In the genomic region with DNA sequence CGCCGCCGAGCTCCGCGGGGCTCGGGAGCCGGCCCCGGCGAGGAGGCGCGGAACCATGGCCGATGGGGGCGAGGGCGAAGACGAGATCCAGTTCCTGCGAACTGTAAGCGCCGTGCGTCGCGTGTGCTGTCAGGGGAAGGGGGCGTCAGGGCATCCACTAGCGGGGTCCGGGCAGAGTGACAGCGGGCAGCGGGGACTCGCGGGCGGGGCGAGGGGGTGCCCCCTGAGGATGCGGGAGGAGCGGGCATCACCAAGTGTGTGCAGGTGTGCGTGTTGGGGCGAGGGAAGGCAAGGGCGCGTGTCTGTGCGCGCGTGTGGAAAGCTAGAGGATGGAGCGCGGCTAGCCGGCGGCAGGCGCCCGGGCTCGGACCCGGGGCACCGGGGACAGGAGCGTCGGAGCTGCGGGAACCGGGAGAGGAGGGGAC, we compare ENCODE assay signal across 13 cellular contexts. TPM values are rescaled to one million over a fixed set of nuclear protein-coding genes. Genes with fewer than 3 reads are reported as not detected.
DNase-seq lines count a peak whose midpoint lies in the region; ATAC-seq and TF ChIP-seq lines count a peak whose summit lies in the region.
"Had no signal": no experiment of that assay in that cellular context is flagged by ENCODE, and none has a peak within 500 bp of the region (broad histone marks: within the 10 kb centered on the region; RNA-seq: fewer than 3 reads in every experiment).

No MANE protein-coding gene starts in this region.

- H3K27ac Mint-ChIP-seq in osteocyte (ENCODE audit: unreplicated experiment) (no peak overlapping the region), T-cell (no peak overlapping the region)

- H3K9me3 Mint-ChIP-seq in osteocyte (ENCODE audit: unreplicated experiment) (no peaks in the 10 kb centered on the region), T-cell (no peaks in the 10 kb centered on the region)

- CTCF ChIA-PET in T-cell (lab: Charles Lee), result no interaction called here

- peaks cover 0 to 63% (median 27%) of the 10 kb centered on the region in 7 donors for H3K27me3 ChIP-seq in heart right ventricle
- peaks cover 44% of the 10 kb centered on the region for H3K27me3 ChIP-seq in foreskin keratinocyte
- no peaks in the 10 kb centered on the region for H3K27me3 ChIP-seq in aorta (ENCODE audit: control insufficient read depth in 1 of 2, insufficient read depth in 2 of 2, low read length in 1 of 2)
- H3K27me3 ChIP-seq: BLaER1 treated with 17β-estradiol and CSF1 and Interleukin-3, amounts not matched to agents 10 nM and 100 nM had no signal

- intact Hi-C loops in heart right ventricle (cut with DNase I), result loop anchor here in 6 of 10 donors (2.0 to 10.0 kb wide), 6 partner anchors 44 to 152 kb away; no protein-coding TSS in a partner anchor
- intact Hi-C loops in Right ventricle myocardium inferior (cut with DNase I), result loop anchor here (10.0 kb wide), 2 partner anchors 148 to 248 kb away; partner anchors contain the start of gene MTR
- intact Hi-C loops in aorta (cut with DNase I), result loop anchor here in 1 of 2 donors (5.0 kb wide), 1 partner anchor 345 kb away; no protein-coding TSS in a partner anchor
- intact Hi-C loops in sciatic nerve (cut with DNase I), result no loop called here

- H3K4me3 Mint-ChIP-seq in osteocyte (ENCODE audit: unreplicated experiment) (peak overlapping the region; percentile 62), T-cell (no peak overlapping the region)

- ATAC-seq in heart right ventricle (peak in 2 of 8 donors; percentile 1 to 17), Right ventricle myocardium inferior (no peak), foreskin keratinocyte (peak; percentile 19), aorta (ENCODE audit: low FRiP score) (peak; percentile 17), T-cell (replicated peaks in 1 of 4) (no peak), sciatic nerve (no peak)

- DNase-seq in heart right ventricle (no peak), Right ventricle myocardium inferior (ENCODE audit: missing footprints) (no peak), foreskin keratinocyte (no peak), osteocyte (ENCODE audit: extremely low spot score, unreplicated experiment) (no peak), aorta (peak; percentile 56 to 77), T-cell (no peak), sciatic nerve (ENCODE audit: low spot score) (no peak), DMS153 treated with DMSO at 0.1 percent for 48 hours (lab: John Stamatoyannopoulos, UW; ENCODE audit: unreplicated experiment) (no peak)

- no peaks in the 10 kb centered on the region for H3K36me3 ChIP-seq in heart right ventricle
- no peaks in the 10 kb centered on the region for H3K36me3 ChIP-seq in aorta (ENCODE audit: control insufficient read depth in 1 of 2, insufficient read depth in 2 of 2, low read length in 1 of 2)
- H3K36me3 ChIP-seq: BLaER1 treated with 17β-estradiol and CSF1 and Interleukin-3, amounts not matched to agents 10 nM and 100 nM had no signal

- H3K4me1 ChIP-seq in heart right ventricle (peaks cover 0 to 9% (median 0%) of the 10 kb centered on the region in 9 donors), foreskin keratinocyte (no peaks in the 10 kb centered on the region), aorta (ENCODE audit: control insufficient read depth in 1 of 2, insufficient read depth in 2 of 2, low read length in 2 of 2) (peaks cover 0 to 6% of the 10 kb centered on the region in 2 donors)
- H3K4me1 ChIP-seq: BLaER1 treated with 17β-estradiol and CSF1 and Interleukin-3, amounts not matched to agents 10 nM and 100 nM had no signal

- H3K4me3 ChIP-seq in heart right ventricle, result peak overlapping the region; percentile 59 to 78 (median 70)
- peak overlapping the region; percentile 51 to 68 for H3K4me3 ChIP-seq in aorta (ENCODE audit: low read length in 2 of 2)
- H3K4me3 ChIP-seq: BLaER1 treated with 17β-estradiol and CSF1 and Interleukin-3, amounts not matched to agents 10 nM and 100 nM; GM23248 had no signal

- peak overlapping the region; percentile 88 to 99 (median 96) for H3K27ac ChIP-seq in heart right ventricle
- no peak overlapping the region for H3K27ac ChIP-seq in foreskin keratinocyte
- H3K27ac ChIP-seq in aorta (ENCODE audit: low read depth in 1 of 2, low read length in 2 of 2), result peak overlapping the region in 1 of 2 donors; percentile 14
- H3K27ac ChIP-seq: BLaER1 treated with 17β-estradiol and CSF1 and Interleukin-3, amounts not matched to agents 10 nM and 100 nM; epithelial cell of prostate; GM23248 had no signal

- H3K36me3 Mint-ChIP-seq in osteocyte (ENCODE audit: unreplicated experiment), result no peaks in the 10 kb centered on the region
- H3K36me3 Mint-ChIP-seq in T-cell, result no peaks in the 10 kb centered on the region

- H3K27me3 Mint-ChIP-seq in osteocyte (ENCODE audit: unreplicated experiment) (peaks cover 44% of the 10 kb centered on the region), T-cell (peaks cover 33 to 45% of the 10 kb centered on the region in 2 donors)

- H3K4me1 Mint-ChIP-seq in osteocyte (ENCODE audit: unreplicated experiment) (peaks cover 15% of the 10 kb centered on the region), T-cell (peaks cover 0 to 18% (median 15%) of the 10 kb centered on the region in 3 donors)

- H3K9me3 ChIP-seq in heart right ventricle (no peaks in the 10 kb centered on the region), aorta (ENCODE audit: control insufficient read depth, low read length) (no peaks in the 10 kb centered on the region)

- POLR2A ChIA-PET in T-cell (lab: Charles Lee), result no interaction called here

- TF ChIP-seq CTCF in heart right ventricle (IDR thresholded peaks at IDR 0.05) (no peak), foreskin keratinocyte (conservative IDR thresholded peaks at IDR 0.05) (no peak), osteocyte (IDR thresholded peaks at IDR 0.05) (no peak)

- 0 to 1% methylated on average over 51 to 52 of the region's 52 CpGs for WGBS in heart right ventricle, 2 donors
- WGBS in aorta, 2 donors, result 0 to 1% methylated on average over 37 to 52 of the region's 52 CpGs

RNA-seq across cellular contexts. Expression of gene RYR2, which starts 0.5 kb away (rescaled TPM):
- 1,000 to 10,000 TPM in 5 of 10 donors, 100 to 1,000 TPM in 5; 505 to 1,252 (median 983) TPM for total RNA-seq in heart right ventricle
- polyA plus RNA-seq in heart right ventricle, result 100 to 1,000 TPM in 1 of 2 donors, 10 to 100 TPM in 1; 43.1 to 174 TPM
- total RNA-seq in Right ventricle myocardium inferior, result 694 TPM
- total RNA-seq in foreskin keratinocyte, result not detected in 2 replicates
- not detected in 2 replicates for polyA plus RNA-seq in foreskin keratinocyte
- 0.03 and 0.05 TPM in 2 replicates for total RNA-seq in osteocyte
- total RNA-seq in aorta, result 100 to 1,000 TPM in 1 of 2 donors, 10 to 100 TPM in 1; 31.3 to 128 TPM
- polyA plus RNA-seq in aorta, result 1 to 10 TPM; 2.6 to 4.0 TPM
- under 1 TPM in 4 of 5 donors, not detected in 1; 0.07 to 0.33 (median 0.18) TPM for total RNA-seq in T-cell
- 0.49 TPM for total RNA-seq in sciatic nerve
- total RNA-seq: GM23248 had no signal
- polyA plus RNA-seq: GM23248 had no signal

RNA-seq across cellular contexts. Expression of gene MT1HL1, which starts 38.2 kb away (rescaled TPM):
- not detected for total RNA-seq in heart right ventricle
- polyA plus RNA-seq in heart right ventricle, result not detected
- total RNA-seq in Right ventricle myocardium inferior, result not detected
- total RNA-seq in foreskin keratinocyte, result not detected in 2 replicates
- polyA plus RNA-seq in foreskin keratinocyte, result not detected in 2 replicates
- total RNA-seq in osteocyte, result not detected in 2 replicates
- total RNA-seq in aorta, result not detected
- not detected for polyA plus RNA-seq in aorta
- total RNA-seq in T-cell, result not detected
- not detected for total RNA-seq in sciatic nerve
- total RNA-seq: GM23248, HT1080, myocyte had no signal
- polyA plus RNA-seq: GM23248 had no signal

Comparison
In these comparisons a context has a peak if more than half of its experiments do, and no peak if none do; other contexts are left out.
1. ATAC-seq: peak in foreskin keratinocyte (single experiment) and aorta (single experiment); none in Right ventricle myocardium inferior (single experiment), T-cell (0 of 4) and sciatic nerve (single experiment).
2. DNase-seq: peak in aorta (2 of 2); none in heart right ventricle (0 of 2), Right ventricle myocardium inferior (single experiment), foreskin keratinocyte (0 of 2), osteocyte (single experiment), T-cell (0 of 34), sciatic nerve (single experiment) and DMS153 treated with DMSO at 0.1 percent for 48 hours (single experiment).
3. RNA of gene RYR2, which starts 0.5 kb away (total RNA-seq): 505 to 1,252 TPM in heart right ventricle, 694 TPM in Right ventricle myocardium inferior (single experiment) and 31.3 to 128 TPM in aorta; 0.49 TPM in sciatic nerve (single experiment), 0.07 to 0.33 TPM in T-cell, 0.03 to 0.05 TPM in osteocyte and not detected in foreskin keratinocyte; every median in the first group is over 10 times any median in the second.